24 cellular contexts compared by ENCODE assay signal in the genomic region with DNA sequence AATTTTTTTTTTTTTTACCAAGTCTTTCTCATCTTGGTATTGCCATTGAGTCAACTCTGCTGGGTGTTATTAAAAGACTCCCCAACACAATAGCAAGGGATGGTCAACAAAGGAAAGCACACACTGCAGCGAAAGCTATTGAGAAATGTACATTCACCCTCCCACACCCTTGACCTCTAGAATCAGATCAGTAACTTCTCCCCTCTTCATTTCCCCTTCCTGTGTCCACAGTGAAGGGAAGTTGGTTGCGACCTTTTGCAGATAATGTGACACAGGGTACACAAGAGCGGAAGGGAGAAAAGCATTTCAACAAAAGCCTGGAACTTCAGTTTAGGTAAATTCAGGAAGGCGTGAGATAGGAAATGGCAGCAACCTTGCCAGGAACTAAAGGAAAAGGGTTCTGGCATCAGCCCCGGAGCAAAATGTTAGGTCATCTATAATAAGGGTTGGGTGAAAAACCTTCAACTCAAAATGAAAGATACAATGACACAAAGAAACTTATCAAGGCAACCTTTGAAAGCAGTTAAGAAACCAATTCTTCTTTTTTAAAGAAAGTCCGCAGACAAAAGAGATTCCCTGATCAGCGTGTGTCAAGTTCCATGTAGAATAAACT.
DNase-seq lines count a peak whose midpoint lies in the region; ATAC-seq, FAIRE-seq and TF ChIP-seq lines count a peak whose summit lies in the region.
"Had no signal": no experiment of that assay in that cellular context is flagged by ENCODE, and none has a peak within 500 bp of the region (broad histone marks: within the 10 kb centered on the region; RNA-seq: fewer than 3 reads in every experiment).

No MANE protein-coding gene starts in this region.

- H3K27me3 ChIP-seq in heart right ventricle = no peaks in the 10 kb centered on the region
- H3K27me3 ChIP-seq in H1 (replicated peaks in 1 of 4; ENCODE audit: control insufficient read depth in 3 of 4, extremely low read depth in 1 of 4, insufficient read depth in 3 of 4, low read length in 3 of 4) = no peaks in the 10 kb centered on the region
- H3K27me3 ChIP-seq in uterus = no peaks in the 10 kb centered on the region
- H3K27me3 ChIP-seq: brain microvascular endothelial cell, upper lobe of left lung had no signal

- DNase-seq in heart right ventricle (peak in 1 of 2 donors; percentile 22), cardiac septum (ENCODE audit: low spot score) (no peak), H1 (ENCODE audit: low read depth in 1 of 2, low spot score in 2 of 2) (no peak), lung microvascular endothelial cell (ENCODE audit: low read depth in 2 of 2) (peak; percentile 75 to 78), uterus (peak in 1 of 2 donors; percentile 41), foreskin melanocyte (no peak), OCI-LY7 (ENCODE audit: low spot score) (no peak)
- DNase-seq in stimulated activated naive CD4-positive, alpha-beta T cell (lab: John Stamatoyannopoulos, UW) = no peak
- DNase-seq: 8988T; activated CD4-positive, alpha-beta T cell treated with anti-CD3 and anti-CD28 coated beads for 4 hours; brain microvascular endothelial cell; GM23248; hippocampal formation; islet precursor cell; mucosa of descending colon; NCI-H1048; NCI-H510A treated with DMSO at 0.1 percent for 48 hours; retina; stimulated activated CD8-positive, alpha-beta memory T cell treated with anti-CD3 and anti-CD28 coated beads, Interleukin-4, amount 100 ng/mL, for 48 hours; upper lobe of left lung had no signal

- no peak overlapping the region for H3K4ac ChIP-seq in H1 (replicated peaks; ENCODE audit: insufficient read length, low read depth, low read length)

- no peak overlapping the region for H2AK5ac ChIP-seq in H1 (ENCODE audit: low read depth, low read length)

- H3K23me2 ChIP-seq in H1 (ENCODE audit: low read depth, low read length) = no peaks in the 10 kb centered on the region

- no peak overlapping the region for H2BK5ac ChIP-seq in H1 (ENCODE audit: low read depth, low read length)

- POLR2A ChIA-PET in H1 (lab: Charles Lee; ENCODE audit: partially characterized antibody) = no interaction called here
- POLR2A ChIA-PET in OCI-LY7 (lab: Charles Lee) = no interaction called here

- peak; percentile 12 to 86 (median 74) for ATAC-seq in heart right ventricle
- ATAC-seq: activated naive CD4-positive, alpha-beta T cell treated with anti-CD3 and anti-CD28 coated beads, Interleukin-2, amount 50 U/mL, for 72 hours; GM12878; mucosa of descending colon had no signal

- no TSS peak for BruUV-seq in OCI-LY7 (replicated peaks; lab: Mats Ljungman, UMichigan)

- TF ChIP-seq POLR2A in H1 (IDR thresholded peaks at IDR 0.05; ENCODE audit: control extremely low read depth in 1 of 2, low read depth in 2 of 2, low read length in 2 of 2) = no peak
- no peak for TF ChIP-seq POLR2A in uterus (IDR thresholded peaks at IDR 0.05)

- peak overlapping the region in 1 of 10 donors; percentile 2 for H3K4me3 ChIP-seq in heart right ventricle
- H3K4me3 ChIP-seq in H1 (ENCODE audit: extremely low read depth in 1 of 4, insufficient read depth in 2 of 4, low read depth in 3 of 4, low read length in 4 of 4) = no peak overlapping the region
- H3K4me3 ChIP-seq in uterus = no peak overlapping the region
- no peak overlapping the region for H3K4me3 ChIP-seq in OCI-LY7 (ENCODE audit: low read depth, low read length, poor library complexity, severe bottlenecking)
- H3K4me3 ChIP-seq: coronary artery, GM12878, mucosa of descending colon, upper lobe of left lung had no signal

- H4K8ac ChIP-seq in H1 (ENCODE audit: extremely low read depth, insufficient read depth, low read length) = no peak overlapping the region

- H3K27ac ChIP-seq in heart right ventricle (peak overlapping the region in 3 of 10 donors; percentile 28 to 43 (median 42)), H1 (ENCODE audit: low read depth, low read length) (no peak overlapping the region), uterus (peak overlapping the region; percentile 21 to 35), OCI-LY7 (ENCODE audit: low read depth, low read length, poor library complexity, severe bottlenecking) (no peak overlapping the region)
- H3K27ac ChIP-seq: coronary artery, GM23248 had no signal

- CTCF ChIA-PET in H1 (lab: Charles Lee; ENCODE audit: partially characterized antibody) = no interaction called here
- CTCF ChIA-PET in OCI-LY7 (lab: Charles Lee; ENCODE audit: unreplicated experiment) = no interaction called here

- H4K20me1 ChIP-seq in H1 (replicated peaks in 1 of 2; ENCODE audit: control insufficient read depth in 1 of 2, insufficient read depth in 2 of 2, low read length in 2 of 2) (no peaks in the 10 kb centered on the region), OCI-LY7 (ENCODE audit: insufficient read depth, low read length) (no peaks in the 10 kb centered on the region)

- H2BK15ac ChIP-seq in H1 (ENCODE audit: low read length) = no peak overlapping the region

- no peak overlapping the region for H3K14ac ChIP-seq in H1 (ENCODE audit: insufficient read length)

- no peak overlapping the region for H3K18ac ChIP-seq in H1 (ENCODE audit: extremely low read depth, low read length)

- 57 to 66% methylated on average over 7 of the region's 7 CpGs for WGBS in heart right ventricle, 2 donors
- WGBS in H1 (ENCODE audit: extremely low coverage in 1 of 2, insufficient coverage in 1 of 2, insufficient read length in 1 of 2, insufficient replicate concordance in 2 of 2, low coverage in 1 of 2, low lambda C conversion rate in 2 of 2, missing lambda C conversion rate in 1 of 2), 2 experiments = 93% methylated on average over 7 of the region's 7 CpGs; no CpG with 5 or more reads in 1 of the 2 experiments

- no peak for TF ChIP-seq EP300 in H1 (IDR thresholded peaks at IDR 0.05; ENCODE audit: borderline replicate concordance in 1 of 2, low read depth in 2 of 2, low read length in 2 of 2)

- no peak overlapping the region for H3K23ac ChIP-seq in H1 (ENCODE audit: insufficient read length)

- peaks cover 0 to 37% (median 12%) of the 10 kb centered on the region in 9 donors for H3K4me1 ChIP-seq in heart right ventricle
- peaks cover 0 to 6% (median 0%) of the 10 kb centered on the region in 4 experiments; a peak in 2 of 7 replicates for H3K4me1 ChIP-seq in H1 (replicated peaks in 1 of 4; ENCODE audit: control insufficient read depth in 3 of 4, insufficient read depth in 4 of 4, low read length in 3 of 4)
- peaks cover 0 to 7% of the 10 kb centered on the region in 2 donors for H3K4me1 ChIP-seq in uterus
- H3K4me1 ChIP-seq in OCI-LY7 (ENCODE audit: insufficient read depth, low read length, poor library complexity, severe bottlenecking) = no peaks in the 10 kb centered on the region

- FAIRE-seq in H1 (lab: Jason Lieb, UNC) = no peak
- FAIRE-seq: endometrium, GM12878 had no signal

- H3K79me1 ChIP-seq in H1 (ENCODE audit: low read depth, low read length) = no peaks in the 10 kb centered on the region; the same call in 1 of the 2 replicates

- no peak overlapping the region for H2BK120ac ChIP-seq in H1 (replicated peaks; ENCODE audit: low read depth, low read length)

- H2BK20ac ChIP-seq in H1 (ENCODE audit: low read length) = 0 out of 2 replicates have a peak overlapping the region, but pooled peaks have one; percentile 43

- H3K9me3 ChIP-seq in heart right ventricle (no peaks in the 10 kb centered on the region), H1 (ENCODE audit: insufficient read depth in 2 of 2, low read depth in 1 of 2, low read length in 1 of 2) (no peaks in the 10 kb centered on the region), uterus (no peaks in the 10 kb centered on the region), OCI-LY7 (ENCODE audit: low read length) (no peaks in the 10 kb centered on the region)
- H3K9me3 ChIP-seq: mucosa of descending colon, upper lobe of left lung had no signal

- H3K4me2 ChIP-seq in H1 (ENCODE audit: insufficient read depth in 1 of 2, low read depth in 2 of 2, low read length in 2 of 2) (no peak overlapping the region), OCI-LY7 (ENCODE audit: low read length) (no peak overlapping the region)

- no peak overlapping the region for H3K56ac ChIP-seq in H1 (replicated peaks; ENCODE audit: insufficient read length, low read depth, low read length)

- H3K9me2 ChIP-seq in OCI-LY7 (ENCODE audit: insufficient read depth, low read length) = no peaks in the 10 kb centered on the region

- peak overlapping the region; percentile 63 for H4K91ac ChIP-seq in H1 (replicated peaks; ENCODE audit: insufficient read length, low read length)

- H2AFZ ChIP-seq in H1 (ENCODE audit: low read length) (no peak overlapping the region; the same call in 1 of the 2 replicates), OCI-LY7 (ENCODE audit: low read length) (no peak overlapping the region)
- H2AFZ ChIP-seq: GM23248 had no signal

- TF ChIP-seq CTCF in heart right ventricle (IDR thresholded peaks at IDR 0.05) (no peak), H1 (IDR thresholded peaks at IDR 0.05; ENCODE audit: control extremely low read depth in 1 of 3, insufficient read depth in 1 of 3, low read depth in 1 of 3, low read length in 3 of 3) (no peak), uterus (IDR thresholded peaks at IDR 0.05) (no peak), OCI-LY7 (conservative IDR thresholded peaks at IDR 0.05; ENCODE audit: low read length) (no peak)

- H3K79me2 ChIP-seq in H1 (ENCODE audit: control insufficient read depth in 1 of 2, insufficient read depth in 2 of 2, low read length in 2 of 2) (no peaks in the 10 kb centered on the region), OCI-LY7 (ENCODE audit: insufficient read depth, low read depth, low read length) (no peaks in the 10 kb centered on the region)

- H4K5ac ChIP-seq in H1 (ENCODE audit: insufficient read length, low read depth, low read length) = no peak overlapping the region

- intact Hi-C loops in heart right ventricle (cut with DNase I) (loop anchor here in 1 of 10 donors (10.0 kb wide), 1 partner anchor 286 kb away; no protein-coding TSS in a partner anchor), cardiac septum (cut with DNase I) (loop anchor here (10.0 kb wide), 2 partner anchors 456 to 1194 kb away; no protein-coding TSS in a partner anchor), uterus (cut with DNase I; ENCODE audit: low total_unique reads) (no loop called here), OCI-LY7 (cut with micrococcal nuclease; ENCODE audit: unreplicated experiment) (no loop called here)

- TF ChIP-seq RAD21 in H1 (IDR thresholded peaks at IDR 0.05 in 1 of 2, conservative IDR thresholded peaks at IDR 0.05 in 1 of 2; ENCODE audit: low read depth in 2 of 2, low read length in 2 of 2) = no peak

- H3K36me3 ChIP-seq in heart right ventricle = no peaks in the 10 kb centered on the region
- H3K36me3 ChIP-seq in H1 (ENCODE audit: control insufficient read depth in 2 of 4, insufficient read depth in 4 of 4, low read length in 3 of 4) = no peaks in the 10 kb centered on the region
- H3K36me3 ChIP-seq in uterus = no peaks in the 10 kb centered on the region
- H3K36me3 ChIP-seq in OCI-LY7 (ENCODE audit: insufficient read depth, low read length) = no peaks in the 10 kb centered on the region
- H3K36me3 ChIP-seq: brain microvascular endothelial cell, upper lobe of left lung had no signal

- H3K9ac ChIP-seq in H1 (replicated peaks in 1 of 4; ENCODE audit: extremely low read depth in 1 of 4, low read depth in 3 of 4, low read length in 3 of 4) = no peak overlapping the region
- H3K9ac ChIP-seq: GM23248 had no signal

- no peak overlapping the region for H2BK12ac ChIP-seq in H1 (ENCODE audit: low read depth, low read length)

TF ChIP-seq in H1, 55 proteins besides CTCF, POLR2A, EP300 and RAD21 (continues in another document):
- TF ChIP-seq POLR2AphosphoS5 (IDR thresholded peaks at IDR 0.05; ENCODE audit: low read depth, low read length) (no peak), JUND (IDR thresholded peaks at IDR 0.05; ENCODE audit: low read length) (no peak)

Comparison
In these comparisons a context has a peak if more than half of its experiments do, and no peak if none do; other contexts are left out.
1. DNase-seq: peak in lung microvascular endothelial cell (2 of 2); none in cardiac septum (single experiment), H1 (0 of 2), foreskin melanocyte (single experiment), stimulated activated naive CD4-positive, alpha-beta T cell (0 of 6) and OCI-LY7 (single experiment).
2. H3K27ac ChIP-seq: peak in uterus (2 of 2); none in H1 (single experiment) and OCI-LY7 (single experiment).